In genomic region chr4:112253382-112254000, GRCh38 we compare ENCODE assay signal across 12 cellular contexts. TPM values are rescaled to one million over a fixed set of nuclear protein-coding genes. Genes with fewer than 3 reads are reported as not detected.
DNase-seq lines count a peak whose midpoint lies in the region; ATAC-seq and TF ChIP-seq lines count a peak whose summit lies in the region.
"Had no signal": no experiment of that assay in that cellular context is flagged by ENCODE, and none has a peak within 500 bp of the region (broad histone marks: within the 10 kb centered on the region; RNA-seq: fewer than 3 reads in every experiment).

No MANE protein-coding gene starts in this region.

- peaks cover 15% of the 10 kb centered on the region for H3K4me1 Mint-ChIP-seq in T-helper 17 cell
- peaks cover 16% of the 10 kb centered on the region for H3K4me1 Mint-ChIP-seq in HFFc6 (ENCODE audit: low read depth)

- H3K36me3 Mint-ChIP-seq in T-helper 17 cell (ENCODE audit: low read depth) (peaks cover 2% of the 10 kb centered on the region), HFFc6 (ENCODE audit: low read depth) (no peaks in the 10 kb centered on the region)

- no peak for DNase-seq in T-helper 17 cell
- no peak for DNase-seq in NK-92 treated with Interleukin-12 subunit alpha and Interleukin-12 subunit beta, amount 100 ng/mL, for 24 hours (lab: John Stamatoyannopoulos, UW)
- DNase-seq in foreskin melanocyte: no peak
- no peak for DNase-seq in NCI-H1092 treated with DMSO at 0.1 percent for 48 hours (lab: John Stamatoyannopoulos, UW)
- DNase-seq in HFFc6: no peak
- DNase-seq: hippocampal formation had no signal

- no peaks in the 10 kb centered on the region for H3K9me3 Mint-ChIP-seq in HFFc6
- H3K9me3 Mint-ChIP-seq: mesothelial cell of epicardium had no signal

- H3K9me3 ChIP-seq in T-helper 17 cell (ENCODE audit: control insufficient read depth, low read length, poor library complexity, severe bottlenecking): no peaks in the 10 kb centered on the region

- no peak overlapping the region for H3K4me3 Mint-ChIP-seq in T-helper 17 cell
- no peak overlapping the region for H3K4me3 Mint-ChIP-seq in HFFc6
- H3K4me3 Mint-ChIP-seq: mesothelial cell of epicardium had no signal

- TF ChIP-seq CTCF in HFFc6 (IDR thresholded peaks at IDR 0.05): no peak

- ATAC-seq in GM18498 (IDR thresholded peaks at IDR 0.05; ENCODE audit: unreplicated experiment): peak; percentile 53
- ATAC-seq in GM21526 (IDR thresholded peaks at IDR 0.05; ENCODE audit: low FRiP score, unreplicated experiment): peak; percentile 64
- ATAC-seq in HG03280 (IDR thresholded peaks at IDR 0.05; ENCODE audit: unreplicated experiment): peak; percentile 71
- peak; percentile 37 for ATAC-seq in T-helper 17 cell
- ATAC-seq: HCT116, sciatic nerve had no signal

- H3K27me3 Mint-ChIP-seq in T-helper 17 cell (no peaks in the 10 kb centered on the region), HFFc6 (ENCODE audit: insufficient read depth) (peaks cover 2% of the 10 kb centered on the region)

- peak overlapping the region; percentile 71 for H3K27ac Mint-ChIP-seq in T-helper 17 cell
- H3K27ac Mint-ChIP-seq in HFFc6: no peak overlapping the region
- H3K27ac Mint-ChIP-seq: mesothelial cell of epicardium had no signal

RNA-seq across cellular contexts. Expression of gene AP1AR, which starts 21.9 kb away (rescaled TPM):
- total RNA-seq in T-helper 17 cell: 10 to 100 TPM; 10.4 to 15.2 TPM
- 10 to 100 TPM in 5 of 6 experiments, 1 to 10 TPM in 1; 8.7 to 15.6 (median 11.4) TPM for total RNA-seq in HFFc6 (2021; fragmentation: NEBNext Ultra II Directional; extraction: Animal tissue kit (Norgen Biotek cat#: 25700))

RNA-seq across cellular contexts. Expression of gene TIFA, which starts 32.2 kb away (rescaled TPM):
- 10 to 100 TPM; 38.4 to 98.7 TPM for total RNA-seq in T-helper 17 cell
- 1 to 10 TPM; 4.3 to 7.4 (median 6.4) TPM for total RNA-seq in HFFc6 (2021; fragmentation: NEBNext Ultra II Directional; extraction: Animal tissue kit (Norgen Biotek cat#: 25700))

RNA-seq across cellular contexts. Expression of gene ALPK1, which starts 43.7 kb away (rescaled TPM):
- total RNA-seq in T-helper 17 cell: 10 to 100 TPM in 1 of 2 donors, 1 to 10 TPM in 1; 7.1 to 18.2 TPM
- 1 to 10 TPM; 5.8 to 9.0 (median 7.8) TPM for total RNA-seq in HFFc6 (2021; fragmentation: NEBNext Ultra II Directional; extraction: Animal tissue kit (Norgen Biotek cat#: 25700))

Comparison
In these comparisons a context has a peak if more than half of its experiments do, and no peak if none do; other contexts are left out.
1. RNA of gene TIFA, which starts 32.2 kb away (total RNA-seq): 38.4 to 98.7 TPM in T-helper 17 cell; 4.3 to 7.4 TPM in HFFc6; every median in the first group is over 4 times any median in the second.
2. Peak in every context shown above with its lines, with median percentiles within 50 percentile points of each other: ATAC-seq.